Comparison of ENCODE assay signal across 27 cellular contexts in genomic region chr12:54030442-54030801, GRCh38. TPM values are rescaled to one million over a fixed set of nuclear protein-coding genes. Genes with fewer than 3 reads are reported as not detected.
A peak's percentile ranks its signal among the peaks of the same experiment; 100 is the strongest.
DNase-seq lines count a peak whose midpoint lies in the region; ATAC-seq and TF ChIP-seq lines count a peak whose summit lies in the region.
"Had no signal": no experiment of that assay in that cellular context is flagged by ENCODE, and none has a peak within 500 bp of the region (broad histone marks: within the 10 kb centered on the region; RNA-seq: fewer than 3 reads in every experiment).

No MANE protein-coding gene starts in this region.

- H4K5ac ChIP-seq in mesendoderm (ENCODE audit: low read length), result no peak overlapping the region

- H3K27me3 ChIP-seq in hepatocyte, result peaks cover 80% of the 10 kb centered on the region
- H3K27me3 ChIP-seq in gastrocnemius medialis, result no peaks in the 10 kb centered on the region
- H3K27me3 ChIP-seq in mesendoderm (ENCODE audit: insufficient read depth, low read length, poor library complexity), result peaks cover 87% of the 10 kb centered on the region
- H3K27me3 ChIP-seq: BE2C had no signal

- peak overlapping the region; percentile 68 for H3K4me2 ChIP-seq in hepatocyte
- H3K4me2 ChIP-seq in mesendoderm (ENCODE audit: low read length), result no peak overlapping the region

- no peaks in the 10 kb centered on the region for H4K20me1 ChIP-seq in hepatocyte (ENCODE audit: insufficient read depth, poor library complexity, severe bottlenecking)

- H2BK15ac ChIP-seq in mesendoderm (replicated peaks; ENCODE audit: low read depth), result no peak overlapping the region

- H3K27ac ChIP-seq in SK-N-MC, result peak overlapping the region; percentile 78; the same call in 1 of the 2 replicates
- peak overlapping the region; percentile 84 for H3K27ac ChIP-seq in hepatocyte
- peak overlapping the region; percentile 94 to 100 (median 98) for H3K27ac ChIP-seq in gastrocnemius medialis
- H3K27ac ChIP-seq in mesendoderm (ENCODE audit: low read depth, low read length), result no peak overlapping the region
- H3K27ac ChIP-seq: dorsolateral prefrontal cortex, epithelial cell of prostate, transverse colon had no signal

- H3K9me3 ChIP-seq in SK-N-MC (ENCODE audit: low read depth, low read length), result no peaks in the 10 kb centered on the region
- no peaks in the 10 kb centered on the region for H3K9me3 ChIP-seq in hepatocyte (ENCODE audit: low read depth)
- H3K9me3 ChIP-seq in gastrocnemius medialis, result no peaks in the 10 kb centered on the region
- H3K9me3 ChIP-seq: BE2C had no signal

- no peaks in the 10 kb centered on the region for H3K36me3 Mint-ChIP-seq in osteocyte (ENCODE audit: unreplicated experiment)
- H3K36me3 Mint-ChIP-seq: CD8-positive, alpha-beta memory T cell had no signal

- TF ChIP-seq POLR2A in gastrocnemius medialis (IDR thresholded peaks at IDR 0.05), result no peak

- H3K4ac ChIP-seq in mesendoderm (ENCODE audit: low read depth, low read length), result no peak overlapping the region

- no peak overlapping the region for H2AK5ac ChIP-seq in mesendoderm (ENCODE audit: low read length)

- H3K4me1 ChIP-seq in hepatocyte (ENCODE audit: insufficient read depth) (peaks cover 58% of the 10 kb centered on the region), gastrocnemius medialis (peaks cover 30 to 43% of the 10 kb centered on the region in 2 donors), mesendoderm (ENCODE audit: control insufficient read depth, low read depth, low read length) (no peaks in the 10 kb centered on the region)

- no peak for TF ChIP-seq CTCF in AG10803 (conservative IDR thresholded peaks at IDR 0.05; ENCODE audit: low read length)
- TF ChIP-seq CTCF in hepatocyte (IDR thresholded peaks at IDR 0.05; ENCODE audit: poor library complexity), result no peak
- no peak for TF ChIP-seq CTCF in gastrocnemius medialis (IDR thresholded peaks at IDR 0.05 in 4 of 5, conservative IDR thresholded peaks at IDR 0.05 in 1 of 5)
- TF ChIP-seq CTCF in osteocyte (IDR thresholded peaks at IDR 0.05), result no peak

- H3K9ac ChIP-seq in SK-N-MC (ENCODE audit: insufficient read length) (no peak overlapping the region), mesendoderm (ENCODE audit: low read length) (no peak overlapping the region)

- no peak overlapping the region for H3K4me3 Mint-ChIP-seq in osteocyte (ENCODE audit: unreplicated experiment)
- H3K4me3 Mint-ChIP-seq: activated CD8-positive, alpha-beta T cell treated with anti-CD3 and anti-CD28 coated beads, Interleukin-2, amount 10 ng/mL, durations not matched to agents 7 days and 5 days; CD8-positive, alpha-beta memory T cell had no signal

- no peak overlapping the region for H2BK120ac ChIP-seq in mesendoderm (ENCODE audit: low read depth, low read length)

- H3K27ac Mint-ChIP-seq in osteocyte (ENCODE audit: unreplicated experiment), result no peak overlapping the region
- H3K27ac Mint-ChIP-seq: activated CD8-positive, alpha-beta T cell treated with anti-CD3 and anti-CD28 coated beads, Interleukin-2, amount 10 ng/mL, durations not matched to agents 7 days and 5 days; stimulated activated naive CD8-positive, alpha-beta T cell treated with anti-CD3 and anti-CD28 coated beads, Interleukin-15, amount 100 ng/mL, for 72 hours had no signal

- H4K8ac ChIP-seq in mesendoderm (ENCODE audit: low read depth, low read length), result no peak overlapping the region

- WGBS in hepatocyte (ENCODE audit: low lambda C conversion rate, missing lambda C conversion rate), result 36% methylated on average over 7 of the region's 7 CpGs
- WGBS in mesendoderm (ENCODE audit: extremely low coverage, insufficient coverage, low lambda C conversion rate), result no CpG with 5 or more reads among the region's 7 CpGs

- no peaks in the 10 kb centered on the region for H3K79me1 ChIP-seq in mesendoderm (ENCODE audit: low read length)

- no peak overlapping the region for H3K56ac ChIP-seq in mesendoderm (ENCODE audit: low read length)

- H3K4me3 ChIP-seq in AG10803 (ENCODE audit: low read length) (peak overlapping the region; percentile 98), SK-N-MC (peak overlapping the region; percentile 60; the same call in 1 of the 2 replicates), hepatocyte (no peak overlapping the region), gastrocnemius medialis (peak overlapping the region; percentile 45 to 62 (median 60)), mesendoderm (ENCODE audit: low read length) (no peak overlapping the region)
- H3K4me3 ChIP-seq: K562, lung, transverse colon had no signal

- H3K9me2 ChIP-seq in hepatocyte (replicated peaks; ENCODE audit: insufficient read depth), result no peaks in the 10 kb centered on the region

- H3K23ac ChIP-seq in mesendoderm (ENCODE audit: low read length), result no peak overlapping the region

- DNase-seq in AG10803 (ENCODE audit: low read depth) (no peak), SK-N-MC (ENCODE audit: low read depth, low spot score) (no peak), hepatocyte (ENCODE audit: low spot score) (no peak), gastrocnemius medialis (no peak), mesendoderm (no peak), osteocyte (ENCODE audit: extremely low spot score, unreplicated experiment) (no peak), NCI-H1092 treated with DMSO at 0.1 percent for 48 hours (lab: John Stamatoyannopoulos, UW) (no peak)
- DNase-seq: activated CD8-positive, alpha-beta T cell treated with anti-CD3 and anti-CD28 coated beads, Interleukin-2, amount 10 ng/mL, durations not matched to agents 7 days and 5 days; activated effector memory CD4-positive, alpha-beta T cell treated with anti-CD3 and anti-CD28 coated beads, Interleukin-2, amount 50 U/mL, for 16 hours; BE2C; CD8-positive, alpha-beta memory T cell; cerebellar nuclear complex; dorsolateral prefrontal cortex; head of caudate nucleus; NCI-H1417; NCI-H446; NCI-H82; nucleus accumbens; stimulated activated CD8-positive, alpha-beta memory T cell treated with anti-CD3 and anti-CD28 coated beads, Interleukin-4, amount 100 ng/mL, for 48 hours; stimulated activated naive CD8-positive, alpha-beta T cell treated with anti-CD3 and anti-CD28 coated beads, Interleukin-15, amount 100 ng/mL, for 72 hours; transverse colon had no signal

- H3K79me2 ChIP-seq in hepatocyte (peaks cover 18% of the 10 kb centered on the region), mesendoderm (ENCODE audit: control insufficient read depth, insufficient read depth, low read length) (no peaks in the 10 kb centered on the region)

- H3K36me3 ChIP-seq in SK-N-MC (ENCODE audit: insufficient read depth, low read length), result peaks cover 12% of the 10 kb centered on the region
- H3K36me3 ChIP-seq in hepatocyte (replicated peaks; ENCODE audit: insufficient read depth, low read depth), result no peaks in the 10 kb centered on the region
- no peaks in the 10 kb centered on the region for H3K36me3 ChIP-seq in gastrocnemius medialis
- H3K36me3 ChIP-seq in mesendoderm (ENCODE audit: control insufficient read depth, insufficient read depth, low read length), result no peaks in the 10 kb centered on the region
- H3K36me3 ChIP-seq: BE2C, transverse colon had no signal

- H2AFZ ChIP-seq in hepatocyte, result peak overlapping the region; percentile 38

- intact Hi-C loops in gastrocnemius medialis (cut with DNase I; ENCODE audit: low total_unique reads), result no loop called here

- peaks cover 23% of the 10 kb centered on the region for H3K4me1 Mint-ChIP-seq in osteocyte (ENCODE audit: unreplicated experiment)

- no peak overlapping the region for H2BK5ac ChIP-seq in mesendoderm (ENCODE audit: low read length)

- in situ Hi-C loops in gastrocnemius medialis (cut with MboI; ENCODE audit: low sequenced_read_pairs in 4 of 4), result loop anchor here in 1 of 4 donors (5.0 kb wide), 1 partner anchor 162 kb away; no protein-coding TSS in a partner anchor

- ATAC-seq in gastrocnemius medialis, result no peak
- no peak for ATAC-seq in HG02588 (IDR thresholded peaks at IDR 0.05; ENCODE audit: unreplicated experiment)
- ATAC-seq: activated CD8-positive, alpha-beta T cell treated with anti-CD3 and anti-CD28 coated beads, Interleukin-2, amount 10 ng/mL, durations not matched to agents 7 days and 5 days; K562; stimulated activated naive CD8-positive, alpha-beta T cell treated with anti-CD3 and anti-CD28 coated beads, Interleukin-15, amount 100 ng/mL, for 72 hours had no signal

- H3K27me3 Mint-ChIP-seq in osteocyte (ENCODE audit: unreplicated experiment), result peaks cover 84% of the 10 kb centered on the region

- no peak overlapping the region for H3K18ac ChIP-seq in mesendoderm (ENCODE audit: low read length)

- peaks cover 4% of the 10 kb centered on the region for H3K9me3 Mint-ChIP-seq in osteocyte (ENCODE audit: unreplicated experiment)
- H3K9me3 Mint-ChIP-seq: stimulated activated naive CD8-positive, alpha-beta T cell treated with anti-CD3 and anti-CD28 coated beads, Interleukin-15, amount 100 ng/mL, for 72 hours had no signal

RNA-seq across cellular contexts. Expression of gene HOXC6, which starts 2.2 kb away (rescaled TPM):
- total RNA-seq in hepatocyte (2.6 and 4.5 TPM in 2 replicates), gastrocnemius medialis (1 to 10 TPM; 1.0 to 4.7 (median 3.8) TPM), osteocyte (not detected in 2 replicates)
- polyA plus RNA-seq in hepatocyte, result 11.1 and 12.1 TPM in 2 replicates
- 0.01 TPM for polyA plus RNA-seq in mesendoderm (2013, experiment 1 of 2)
- 0.04 TPM for polyA plus RNA-seq in mesendoderm (2013, experiment 2 of 2)
- total RNA-seq: activated CD8-positive, alpha-beta T cell treated with anti-CD3 and anti-CD28 coated beads, Interleukin-2, amount 10 ng/mL, durations not matched to agents 7 days and 5 days; CD8-positive, alpha-beta memory T cell; dorsolateral prefrontal cortex; T-helper 2 cell treated with Interferon-gamma antibody and Interleukin-4, amounts not matched to agents 100 ng/mL and 5 ng/mL, for 36 hours had no signal
- polyA plus RNA-seq: CD8-positive, alpha-beta memory T cell had no signal

RNA-seq across cellular contexts. Expression of gene HOXC5, which starts 2.4 kb away (rescaled TPM):
- total RNA-seq in hepatocyte (0.20 and 0.40 TPM in 2 replicates), gastrocnemius medialis (1 to 10 TPM in 1 of 4 donors, under 1 TPM in 1, not detected in 2; 0.36 to 1.4 TPM), osteocyte (not detected in 2 replicates)
- 0.18 and 1.1 TPM in 2 replicates for polyA plus RNA-seq in hepatocyte
- not detected for polyA plus RNA-seq in mesendoderm (2013, experiment 1 of 2)
- not detected for polyA plus RNA-seq in mesendoderm (2013, experiment 2 of 2)
- total RNA-seq: activated CD8-positive, alpha-beta T cell treated with anti-CD3 and anti-CD28 coated beads, Interleukin-2, amount 10 ng/mL, durations not matched to agents 7 days and 5 days; CD8-positive, alpha-beta memory T cell; dorsolateral prefrontal cortex; H4; T-helper 2 cell treated with Interferon-gamma antibody and Interleukin-4, amounts not matched to agents 100 ng/mL and 5 ng/mL, for 36 hours had no signal
- polyA plus RNA-seq: CD8-positive, alpha-beta memory T cell had no signal

RNA-seq across cellular contexts. Expression of gene HOXC8, which starts 21.6 kb away (rescaled TPM):
- 1.6 and 2.0 TPM in 2 replicates for total RNA-seq in hepatocyte
- polyA plus RNA-seq in hepatocyte, result 6.4 and 8.5 TPM in 2 replicates
- 1 to 10 TPM; 3.3 to 4.9 (median 3.8) TPM for total RNA-seq in gastrocnemius medialis
- not detected for polyA plus RNA-seq in mesendoderm (2013, experiment 1 of 2)
- not detected for polyA plus RNA-seq in mesendoderm (2013, experiment 2 of 2)
- not detected in 2 replicates for total RNA-seq in osteocyte
- total RNA-seq: activated CD8-positive, alpha-beta T cell treated with anti-CD3 and anti-CD28 coated beads, Interleukin-2, amount 10 ng/mL, durations not matched to agents 7 days and 5 days; CD8-positive, alpha-beta memory T cell; dorsolateral prefrontal cortex; lung; T-helper 2 cell treated with Interferon-gamma antibody and Interleukin-4, amounts not matched to agents 100 ng/mL and 5 ng/mL, for 36 hours; transverse colon had no signal
- polyA plus RNA-seq: CD8-positive, alpha-beta memory T cell had no signal

RNA-seq across cellular contexts. Expression of gene HOXC4, which starts 23.2 kb away (rescaled TPM):
- total RNA-seq in hepatocyte (1.5 and 2.1 TPM in 2 replicates), gastrocnemius medialis (1 to 10 TPM in 1 of 4 donors, under 1 TPM in 3; 0.51 to 2.0 (median 0.71) TPM), osteocyte (not detected in 2 replicates)
- polyA plus RNA-seq in hepatocyte, result 4.4 and 4.8 TPM in 2 replicates
- not detected for polyA plus RNA-seq in mesendoderm (2013, experiment 1 of 2)
- not detected for polyA plus RNA-seq in mesendoderm (2013, experiment 2 of 2)
- total RNA-seq: T-helper 2 cell treated with Interferon-gamma antibody and Interleukin-4, amounts not matched to agents 100 ng/mL and 5 ng/mL, for 36 hours had no signal

RNA-seq across cellular contexts. Expression of gene HOXC9, which starts 30.5 kb away (rescaled TPM):
- total RNA-seq in hepatocyte (0.10 and 0.60 TPM in 2 replicates), gastrocnemius medialis (10 to 100 TPM; 13.6 to 37.7 (median 26.3) TPM), osteocyte (not detected in 2 replicates)
- polyA plus RNA-seq in hepatocyte, result 2.7 and 4.1 TPM in 2 replicates
- not detected for polyA plus RNA-seq in mesendoderm (2013, experiment 1 of 2)
- polyA plus RNA-seq in mesendoderm (2013, experiment 2 of 2), result not detected
- total RNA-seq: activated CD8-positive, alpha-beta T cell treated with anti-CD3 and anti-CD28 coated beads, Interleukin-2, amount 10 ng/mL, durations not matched to agents 7 days and 5 days; CD8-positive, alpha-beta memory T cell; dorsolateral prefrontal cortex; lung; T-helper 2 cell treated with Interferon-gamma antibody and Interleukin-4, amounts not matched to agents 100 ng/mL and 5 ng/mL, for 36 hours; transverse colon had no signal
- polyA plus RNA-seq: CD8-positive, alpha-beta memory T cell had no signal

Comparison
In these comparisons a context has a peak if more than half of its experiments do, and no peak if none do; other contexts are left out.
1. H3K4me3 ChIP-seq: peak in AG10803 (single experiment), SK-N-MC (single experiment) and gastrocnemius medialis (4 of 4); none in hepatocyte (single experiment) and mesendoderm (single experiment).